8 cellular contexts compared by ENCODE assay signal in the genomic region with DNA sequence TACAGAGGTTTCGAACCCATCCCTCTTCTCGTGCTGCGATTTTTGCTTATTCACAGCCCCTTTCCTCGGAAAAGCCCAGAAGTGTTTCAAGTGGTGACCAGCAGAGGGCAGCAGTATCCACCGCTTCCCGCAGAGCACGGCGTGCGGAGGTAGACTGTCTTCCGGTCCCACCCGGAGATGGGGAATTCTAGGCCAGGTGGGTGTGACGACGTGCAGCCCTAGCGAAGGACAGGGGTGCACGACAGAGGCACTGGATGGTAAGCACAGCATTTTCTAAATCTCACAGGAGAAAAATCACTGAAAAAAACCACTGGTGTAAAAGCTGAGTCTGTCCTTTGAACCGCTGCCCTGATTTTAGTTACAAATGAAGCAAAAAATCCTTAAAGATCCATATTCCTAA. TPM values are rescaled to one million over a fixed set of nuclear protein-coding genes. Genes with fewer than 3 reads are reported as not detected.
DNase-seq lines count a peak whose midpoint lies in the region; ATAC-seq lines count a peak whose summit lies in the region.

No MANE protein-coding gene starts in this region.

- H3K27me3 Mint-ChIP-seq in memory B cell, result peaks cover 6% of the 10 kb centered on the region

- H3K4me1 Mint-ChIP-seq in memory B cell, result peaks cover 4% of the 10 kb centered on the region

- peaks cover 5% of the 10 kb centered on the region for H3K36me3 Mint-ChIP-seq in memory B cell

- DNase-seq in AML-193 (lab: John Stamatoyannopoulos, UW), result peak; percentile 48 to 51
- DNase-seq in GM19238 (ENCODE audit: insufficient read length, low spot score), result peak; percentile 61
- DNase-seq in NCI-H460 (ENCODE audit: extremely low read depth, low read depth), result peak; percentile 62
- peak; percentile 75 to 81 for DNase-seq in activated CD4-positive, alpha-beta T cell treated with anti-CD3 and anti-CD28 coated beads, Interleukin-2, amount 50 U/mL, for 48 hours
- peak; percentile 85 for DNase-seq in ecto neural progenitor cell (ENCODE audit: low spot score)
- peak; percentile 71 to 80 for DNase-seq in memory B cell (ENCODE audit: low spot score in 2 of 2)
- peak; percentile 60 for DNase-seq in stimulated activated CD8-positive, alpha-beta memory T cell treated with anti-CD3 and anti-CD28 coated beads, Interleukin-12 subunit alpha, Interleukin-12 subunit beta, amount 100 ng/mL, for 4 hours (ENCODE audit: low read depth)

- peak overlapping the region; percentile 68 for H3K27ac Mint-ChIP-seq in memory B cell

- peak overlapping the region; percentile 80 for H3K4me3 Mint-ChIP-seq in memory B cell

- ATAC-seq in HG03378 (IDR thresholded peaks at IDR 0.05; ENCODE audit: unreplicated experiment), result peak; percentile 93
- peak; percentile 100 for ATAC-seq in memory B cell (ENCODE audit: low read depth)

- H3K9me3 Mint-ChIP-seq in memory B cell, result peaks cover 4% of the 10 kb centered on the region

RNA-seq across cellular contexts. Expression of gene PSMD6, which starts 7.4 kb away (rescaled TPM):
- 76.7 and 79.8 TPM in 2 replicates for total RNA-seq in NCI-H460 (2014; rRNA removed; shearing (Covaris generic))
- 65.8 and 150 TPM in 2 replicates for polyA plus RNA-seq in NCI-H460 (2014; cell fraction: nucleus; rRNA removed)

Comparison
In these comparisons a context has a peak if more than half of its experiments do, and no peak if none do; other contexts are left out.
1. Peak in every context shown above with its lines: DNase-seq and ATAC-seq.